Comparison of ENCODE assay signal across 8 cellular contexts in genomic region chr3:188421836-188422540, GRCh38.
DNase-seq lines count a peak whose midpoint lies in the region; ATAC-seq and TF ChIP-seq lines count a peak whose summit lies in the region.

No MANE protein-coding gene starts in this region.

- DNase-seq in AG04450 (ENCODE audit: low read depth, low spot score) (no peak), choroid plexus epithelial cell (ENCODE audit: low read depth) (peak; percentile 58), thoracic aorta (ENCODE audit: low spot score) (no peak), NCI-H748 treated with DMSO at 0.1 percent for 48 hours (lab: John Stamatoyannopoulos, UW) (no peak), NK-92 (lab: John Stamatoyannopoulos, UW; ENCODE audit: unreplicated experiment) (no peak), ACHN (no peak)

- peaks cover 20 to 39% of the 10 kb centered on the region in 2 donors for H3K4me1 ChIP-seq in thoracic aorta (ENCODE audit: control insufficient read depth in 1 of 2, low read depth in 2 of 2)

- POLR2A ChIA-PET in AG04450 (lab: Yijun Ruan, JAX), result no interaction called here

- no peak for TF ChIP-seq CTCF in AG04450 (IDR thresholded peaks at IDR 0.05; ENCODE audit: low read depth, low read length)
- TF ChIP-seq CTCF in choroid plexus epithelial cell (conservative IDR thresholded peaks at IDR 0.05; ENCODE audit: low read depth, low read length), result no peak
- no peak for TF ChIP-seq CTCF in thoracic aorta (IDR thresholded peaks at IDR 0.05)

- H3K4me3 ChIP-seq in AG04450 (ENCODE audit: low read depth, low read length), result no peak overlapping the region
- no peak overlapping the region for H3K4me3 ChIP-seq in choroid plexus epithelial cell (ENCODE audit: low read depth, low read length)
- no peak overlapping the region for H3K4me3 ChIP-seq in thoracic aorta

- in situ Hi-C loops in ACHN (cut with HindIII; ENCODE audit: low pct_ligation_motif_present, low pct_unique_long_range_greater_than_20kb, low sequenced_read_pairs), result no loop called here

- H3K9me3 ChIP-seq in AG04450 (ENCODE audit: control insufficient read depth, insufficient read depth, low read length) (no peaks in the 10 kb centered on the region), thoracic aorta (no peaks in the 10 kb centered on the region)

- H3K27me3 ChIP-seq in AG04450 (ENCODE audit: control insufficient read depth, insufficient read depth, low read length), result no peaks in the 10 kb centered on the region
- no peaks in the 10 kb centered on the region for H3K27me3 ChIP-seq in thoracic aorta (replicated peaks; ENCODE audit: insufficient read depth)

- H3K27ac ChIP-seq in AG04450 (ENCODE audit: low read depth, low read length) (peak overlapping the region; percentile 12), thoracic aorta (peak overlapping the region; percentile 7 to 58)

- peak; percentile 99 for ATAC-seq in GM19463 (IDR thresholded peaks at IDR 0.05; ENCODE audit: unreplicated experiment)
- ATAC-seq in HG03439 (IDR thresholded peaks at IDR 0.05; ENCODE audit: unreplicated experiment), result peak; percentile 100
- ATAC-seq in thoracic aorta (ENCODE audit: insufficient number of reproducible peaks, low FRiP score, low read depth), result no peak

- CTCF ChIA-PET in AG04450 (lab: Charles Lee), result interaction anchor here (0.6 to 2.1 kb wide), 2 partner anchors 334 to 681 kb away, joined by 7 to 10 read pairs; no protein-coding TSS in a partner anchor

- no peaks in the 10 kb centered on the region for H3K36me3 ChIP-seq in thoracic aorta
